7 cellular contexts compared by ENCODE assay signal in genomic region chr12:131204416-131205311, GRCh38.
"Had no signal": no experiment of that assay in that cellular context is flagged by ENCODE, and none has a peak within 500 bp of the region (broad histone marks: within the 10 kb centered on the region; RNA-seq: fewer than 3 reads in every experiment).

No MANE protein-coding gene starts in this region.

- H3K4me3 ChIP-seq: cardiac muscle cell, skin epidermis, thyroid gland had no signal

- DNase-seq: activated CD4-positive, alpha-beta T cell treated with anti-CD3 and anti-CD28 coated beads, Interleukin-2, amount 50 U/mL, for 4 hours; activated CD4-positive, CD25-positive, alpha-beta regulatory T cell treated with anti-CD3 and anti-CD28 coated beads, Interleukin-2, amount 50 U/mL, for 72 hours; activated naive CD4-positive, alpha-beta T cell treated with anti-CD3 and anti-CD28 coated beads for 36 hours; hippocampal formation; thyroid gland had no signal

- H3K27me3 ChIP-seq: cardiac muscle cell, thyroid gland had no signal

- H3K9me3 ChIP-seq: thyroid gland had no signal

- H3K36me3 ChIP-seq: cardiac muscle cell, thyroid gland had no signal

- H3K27ac ChIP-seq: cardiac muscle cell, skin epidermis, thyroid gland had no signal

- H3K4me1 ChIP-seq: thyroid gland had no signal
